Comparison of ENCODE assay signal across 8 cellular contexts in genomic region chr19:50803633-50804419, GRCh38. TPM values are rescaled to one million over a fixed set of nuclear protein-coding genes. Genes with fewer than 3 reads are reported as not detected.
DNase-seq lines count a peak whose midpoint lies in the region; ATAC-seq and TF ChIP-seq lines count a peak whose summit lies in the region.

No MANE protein-coding gene starts in this region.

- H3K4me3 Mint-ChIP-seq in Calu3 (ENCODE audit: low read depth, unreplicated experiment): peak overlapping the region; percentile 85
- peak overlapping the region; percentile 99 for H3K4me3 Mint-ChIP-seq in chondrocyte (ENCODE audit: unreplicated experiment)

- H3K27me3 Mint-ChIP-seq in Calu3 (ENCODE audit: unreplicated experiment): peaks cover 18% of the 10 kb centered on the region
- H3K27me3 Mint-ChIP-seq in chondrocyte (ENCODE audit: low read depth): no peaks in the 10 kb centered on the region

- no peak for TF ChIP-seq POLR2A in thyroid gland (IDR thresholded peaks at IDR 0.05)

- H3K27ac Mint-ChIP-seq in Calu3 (ENCODE audit: unreplicated experiment): peak overlapping the region; percentile 98
- H3K27ac Mint-ChIP-seq in chondrocyte (ENCODE audit: unreplicated experiment): peak overlapping the region; percentile 100

- H3K36me3 Mint-ChIP-seq in Calu3 (ENCODE audit: insufficient read depth, unreplicated experiment): peaks cover 64% of the 10 kb centered on the region
- peaks cover 10% of the 10 kb centered on the region for H3K36me3 Mint-ChIP-seq in chondrocyte (ENCODE audit: low read depth)

- H3K4me1 Mint-ChIP-seq in Calu3 (ENCODE audit: low read depth, unreplicated experiment) (peaks cover 37% of the 10 kb centered on the region), chondrocyte (ENCODE audit: low read depth) (peaks cover 30% of the 10 kb centered on the region)

- ATAC-seq in HG02623 (IDR thresholded peaks at IDR 0.05; ENCODE audit: unreplicated experiment): peak; percentile 1
- ATAC-seq in HG03159 (IDR thresholded peaks at IDR 0.05; ENCODE audit: unreplicated experiment): no peak

- CTCF ChIA-PET in Calu3 (lab: Charles Lee): interaction anchor here (0.5 to 1.8 kb wide), 4 partner anchors 91 to 929 kb away, joined by 3 to 8 read pairs (median 4); no protein-coding TSS in a partner anchor

- H3K4me3 ChIP-seq in SJCRH30 (peak overlapping the region; percentile 88), thyroid gland (replicated peaks in 1 of 3) (peak overlapping the region; percentile 36 to 80 (median 63))

- WGBS in thyroid gland, 2 donors: 0% methylated on average over 32 to 34 of the region's 40 CpGs

- no peaks in the 10 kb centered on the region for H3K9me3 Mint-ChIP-seq in Calu3 (ENCODE audit: low read depth, unreplicated experiment)
- no peaks in the 10 kb centered on the region for H3K9me3 Mint-ChIP-seq in chondrocyte (ENCODE audit: low read depth)

- TSS peak; percentile 77 for BruUV-seq in Calu3 (replicated peaks; lab: Mats Ljungman, UMichigan)

- H3K4me1 ChIP-seq in SJCRH30: no peaks in the 10 kb centered on the region
- H3K4me1 ChIP-seq in thyroid gland: peaks cover 3 to 17% of the 10 kb centered on the region in 2 donors

- no peaks in the 10 kb centered on the region for H3K9me3 ChIP-seq in SJCRH30 (replicated peaks)
- H3K9me3 ChIP-seq in thyroid gland: no peaks in the 10 kb centered on the region

- TF ChIP-seq CTCF in Calu3 (IDR thresholded peaks at IDR 0.05; ENCODE audit: unreplicated experiment): no peak
- TF ChIP-seq CTCF in chondrocyte (IDR thresholded peaks at IDR 0.05): no peak
- no peak for TF ChIP-seq CTCF in thyroid gland (IDR thresholded peaks at IDR 0.05)

- H3K27ac ChIP-seq in SJCRH30 (peak overlapping the region; percentile 98), thyroid gland (peak overlapping the region; percentile 92 to 99 (median 92))

- H3K36me3 ChIP-seq in SJCRH30 (peaks cover 44% of the 10 kb centered on the region), thyroid gland (peaks cover 8 to 11% of the 10 kb centered on the region in 2 donors)

- DNase-seq in Calu3: no peak
- DNase-seq in SJCRH30: peak; percentile 42 to 60
- DNase-seq in chondrocyte (ENCODE audit: low spot score): no peak
- peak; percentile 28 to 46 for DNase-seq in lung microvascular endothelial cell (ENCODE audit: low read depth in 2 of 2)
- no peak for DNase-seq in thyroid gland
- DNase-seq in 8988T: no peak

- H3K27me3 ChIP-seq in SJCRH30: no peaks in the 10 kb centered on the region
- no peaks in the 10 kb centered on the region for H3K27me3 ChIP-seq in thyroid gland

- intact Hi-C loops in Calu3 (cut with micrococcal nuclease; ENCODE audit: unreplicated experiment): loop anchor here (5.0 to 10.0 kb wide), 2 partner anchors 211 to 293 kb away; partner anchors contain the start of gene KLK10
- intact Hi-C loops in thyroid gland (cut with DNase I): no loop called here

RNA-seq across cellular contexts. Expression of gene ACP4, which starts 13.6 kb away (rescaled TPM):
- total RNA-seq in Calu3 (2022): not detected in 2 replicates
- total RNA-seq in SJCRH30 (2014; rRNA removed; shearing (Covaris generic)): not detected in 2 replicates
- not detected in 3 replicates for total RNA-seq in chondrocyte
- not detected in 2 replicates for total RNA-seq in lung microvascular endothelial cell
- not detected for total RNA-seq in thyroid gland

RNA-seq across cellular contexts. Expression of gene KLK1, which starts 19.8 kb away (rescaled TPM):
- total RNA-seq in Calu3 (2022) (not detected in 2 replicates), chondrocyte (not detected in 3 replicates), lung microvascular endothelial cell (not detected in 2 replicates), thyroid gland (1 to 10 TPM in 2 of 4 donors, under 1 TPM in 1, not detected in 1; 0.67 to 6.6 (median 6.1) TPM)
- total RNA-seq in SJCRH30 (2014; rRNA removed; shearing (Covaris generic)): 0.13 and 0.18 TPM in 2 replicates

RNA-seq across cellular contexts. Expression of gene KLK15, which starts 29.5 kb away (rescaled TPM):
- total RNA-seq in Calu3 (2022) (not detected in 2 replicates), chondrocyte (not detected in 3 replicates), lung microvascular endothelial cell (not detected in 2 replicates), thyroid gland (1 to 10 TPM in 2 of 4 donors, under 1 TPM in 1, not detected in 1; 0.81 to 2.8 (median 1.8) TPM)
- not detected in 2 replicates for total RNA-seq in SJCRH30 (2014; rRNA removed; shearing (Covaris generic))

RNA-seq across cellular contexts. Expression of gene GPR32, which starts 33.6 kb away (rescaled TPM):
- total RNA-seq in Calu3 (2022) (not detected in 2 replicates), chondrocyte (not detected in 3 replicates), lung microvascular endothelial cell (not detected in 2 replicates), thyroid gland (not detected)
- total RNA-seq in SJCRH30 (2014; rRNA removed; shearing (Covaris generic)): not detected in 2 replicates

RNA-seq across cellular contexts. Expression of gene KLK3, which starts 50.9 kb away (rescaled TPM):
- total RNA-seq in Calu3 (2022) (not detected in 2 replicates), chondrocyte (not detected in 3 replicates), lung microvascular endothelial cell (not detected in 2 replicates), thyroid gland (1 to 10 TPM in 1 of 4 donors, under 1 TPM in 1, not detected in 2; 0.54 to 1.3 TPM)
- total RNA-seq in SJCRH30 (2014; rRNA removed; shearing (Covaris generic)): not detected in 2 replicates

Comparison
In these comparisons a context has a peak if more than half of its experiments do, and no peak if none do; other contexts are left out.
1. DNase-seq: peak in SJCRH30 (2 of 2) and lung microvascular endothelial cell (2 of 2); none in Calu3 (single experiment), chondrocyte (single experiment), thyroid gland (0 of 2) and 8988T (single experiment).